8 cellular contexts compared by ENCODE assay signal in the genomic region with DNA sequence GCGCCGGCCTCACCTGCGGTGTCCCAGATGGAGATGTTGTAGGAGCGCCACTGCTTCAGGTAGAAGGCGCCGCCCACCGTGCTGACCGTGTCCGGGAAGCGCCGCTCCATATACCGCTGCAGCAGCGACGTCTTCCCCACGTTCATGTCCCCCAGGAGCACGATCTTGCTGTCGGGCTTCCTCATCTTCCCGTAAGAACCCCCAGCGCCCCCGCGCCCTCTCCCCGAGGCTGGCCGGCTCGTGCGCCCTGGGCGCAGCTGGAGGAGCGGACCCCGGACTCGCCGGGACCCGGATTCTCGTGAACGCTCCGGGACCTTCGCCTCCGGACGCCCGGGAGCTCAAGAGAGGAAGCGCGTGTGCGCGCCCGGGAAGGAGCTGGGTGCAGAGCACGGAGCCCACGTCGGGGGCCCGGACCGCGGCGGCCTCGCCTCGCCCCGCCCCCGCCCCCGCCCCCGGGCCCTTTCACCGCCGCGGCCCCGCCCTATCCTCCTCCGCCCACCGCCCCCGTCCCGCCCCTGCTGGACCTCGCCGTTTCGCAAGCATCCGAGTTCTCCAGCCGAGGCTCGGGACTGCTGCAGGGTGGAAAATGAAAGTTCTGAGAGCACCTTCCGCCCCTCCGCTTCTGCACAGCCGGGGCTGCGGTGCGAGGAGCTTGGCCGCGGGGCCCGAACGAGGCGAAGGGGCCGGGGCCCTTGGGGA. TPM values are rescaled to one million over a fixed set of nuclear protein-coding genes. Genes with fewer than 3 reads are reported as not detected.
DNase-seq lines count a peak whose midpoint lies in the region; ATAC-seq, FAIRE-seq and TF ChIP-seq lines count a peak whose summit lies in the region.

A gene with protein sequence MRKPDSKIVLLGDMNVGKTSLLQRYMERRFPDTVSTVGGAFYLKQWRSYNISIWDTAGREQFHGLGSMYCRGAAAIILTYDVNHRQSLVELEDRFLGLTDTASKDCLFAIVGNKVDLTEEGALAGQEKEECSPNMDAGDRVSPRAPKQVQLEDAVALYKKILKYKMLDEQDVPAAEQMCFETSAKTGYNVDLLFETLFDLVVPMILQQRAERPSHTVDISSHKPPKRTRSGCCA (minus strand): TSS at position 388 of the 699 bp plus-strand sequence. CDS start 203 bp downstream, at position 185.

- H3K79me2 ChIP-seq in GM12878 (ENCODE audit: control insufficient read depth, insufficient read depth, low read length) = peaks cover 4% of the 10 kb centered on the region; the same call in 1 of the 2 replicates

- TF ChIP-seq RAD21 in GM12878 (IDR thresholded peaks at IDR 0.05; ENCODE audit: insufficient read depth, low read depth, low read length) = peak; percentile 7; the same call in 1 of the 2 replicates

- SMC1A ChIA-PET in GM12878 (lab: Charles Lee; ENCODE audit: uncharacterized antibody, unreplicated experiment) = interaction anchor here (0.9 to 2.2 kb wide), 10 partner anchors 10 to 108 kb away, joined by 3 to 11 read pairs (median 4); a partner anchor contains a TSS

- 2% methylated on average over 44 of the region's 81 CpGs for WGBS in GM12878 (ENCODE audit: insufficient coverage, insufficient replicate concordance, low lambda C conversion rate, missing lambda C conversion rate)

- RAD21 ChIA-PET in GM12878 (lab: Charles Lee; ENCODE audit: unreplicated experiment) = interaction anchor here (0.9 to 2.2 kb wide), 8 partner anchors 10 to 623 kb away, joined by 3 to 9 read pairs (median 4); no protein-coding TSS in a partner anchor

- no peaks in the 10 kb centered on the region; the same call in 1 of the 2 replicates for H4K20me1 ChIP-seq in GM12878 (ENCODE audit: control insufficient read depth, insufficient read depth)

- FAIRE-seq in H54 (lab: Jason Lieb, UNC) (no peak), GM12878 (lab: Jason Lieb, UNC) (no peak)

- H3K9ac ChIP-seq in GM12878 (ENCODE audit: control insufficient read depth, insufficient read depth, low read length) = peak within 1 kb of the TSS; percentile 63

- 0 out of 2 replicates have a peak, but pooled peaks have one; percentile 7 for TF ChIP-seq POLR2A in H54 (IDR thresholded peaks at IDR 0.05; ENCODE audit: low read depth, low read length)
- peak; percentile 61 for TF ChIP-seq POLR2A in GM12878 (IDR thresholded peaks at IDR 0.05; ENCODE audit: low read depth, low read length)

- CTCF ChIA-PET in GM12878 (lab: Yijun Ruan, JAX) = interaction anchor here (0.7 to 2.9 kb wide), 14 partner anchors 14 to 250 kb away, joined by 3 to 19 read pairs (median 4); no protein-coding TSS in a partner anchor

- TF ChIP-seq EP300 in GM12878 (IDR thresholded peaks at IDR 0.05; ENCODE audit: borderline replicate concordance in 1 of 2, control insufficient read depth in 1 of 2, low read depth in 2 of 2, low read length in 2 of 2) = no peak

- H3K4me1 ChIP-seq in GM12878 (ENCODE audit: control insufficient read depth, insufficient read depth, low read length) = peaks cover 2% of the 10 kb centered on the region

- POLR2A ChIA-PET in GM12878 (lab: Charles Lee) = interaction anchor here (0.6 to 1.9 kb wide), 9 partner anchors 12 to 201 kb away, joined by 3 to 8 read pairs (median 4); no protein-coding TSS in a partner anchor

- peak within 1 kb of the TSS; percentile 85 for H3K4me2 ChIP-seq in GM12878 (ENCODE audit: control insufficient read depth, insufficient read depth)

- no peaks in the 10 kb centered on the region; the same call in 2 of the 3 replicates for H3K9me3 ChIP-seq in GM12878 (replicated peaks; ENCODE audit: control insufficient read depth, insufficient read depth, low read length)

- peak; percentile 79 for DNase-seq in GM06990 (ENCODE audit: extremely low read depth, insufficient read length)
- DNase-seq in H54 (ENCODE audit: insufficient read length, low spot score) = peak; percentile 92
- DNase-seq in M059J (ENCODE audit: low read depth) = peak; percentile 75
- peak; percentile 73 for DNase-seq in T1000 (lab: John Stamatoyannopoulos, UW)
- DNase-seq in GM12878 (ENCODE audit: low read depth, low spot score) = no peak
- peak; percentile 45 for DNase-seq in skeletal muscle cell (ENCODE audit: low read depth)
- DNase-seq in superior temporal gyrus (ENCODE audit: extremely low spot score) = no peak

- no TSS peak for BruUV-seq in GM12878 (replicated peaks; lab: Mats Ljungman, UMichigan)

- H3K27me3 ChIP-seq in GM06990 (replicated peaks; ENCODE audit: control insufficient read depth, insufficient read depth, low read length) (no peaks in the 10 kb centered on the region; the same call in 1 of the 2 replicates), GM12878 (replicated peaks in 1 of 2; ENCODE audit: control insufficient read depth in 2 of 2, insufficient read depth in 2 of 2, low read length in 1 of 2) (no peaks in the 10 kb centered on the region)

- peak within 1 kb of the TSS; percentile 74 for H2AFZ ChIP-seq in GM12878 (ENCODE audit: control insufficient read depth, low read depth, low read length)

- intact Hi-C loops in GM12878 (cut with micrococcal nuclease; ENCODE audit: unreplicated experiment) = loop anchor here (5.0 to 10.0 kb wide), 2 partner anchors 89 to 427 kb away; no protein-coding TSS in a partner anchor

- H3K27ac ChIP-seq in GM12878 (ENCODE audit: control insufficient read depth, insufficient read depth) = peak within 1 kb of the TSS; percentile 71

- TF ChIP-seq CTCF in GM06990 (IDR thresholded peaks at IDR 0.05; ENCODE audit: insufficient read depth, low read length, poor library complexity, severe bottlenecking) = no peak
- TF ChIP-seq CTCF in GM12878 (IDR thresholded peaks at IDR 0.05 in 2 of 3, conservative IDR thresholded peaks at IDR 0.05 in 1 of 3; ENCODE audit: control insufficient read depth in 2 of 3, extremely low read depth in 1 of 3, insufficient read depth in 1 of 3, low read depth in 3 of 3, low read length in 3 of 3) = no peak

- H3K4me3 ChIP-seq in GM06990 (replicated peaks; ENCODE audit: low read depth, low read length) (peak within 1 kb of the TSS; percentile 68), GM12878 (peak within 1 kb of the TSS; percentile 91), iPS-11a (ENCODE audit: low read depth, low read length) (peak within 1 kb of the TSS; percentile 88), skeletal muscle cell (ENCODE audit: low read depth, low read length) (peak within 1 kb of the TSS; percentile 81)

- H3K36me3 ChIP-seq in GM06990 (ENCODE audit: control insufficient read depth, insufficient read depth, low read length) (no peaks in the 10 kb centered on the region), GM12878 (ENCODE audit: control insufficient read depth in 2 of 2, insufficient read depth in 2 of 2, low read length in 1 of 2) (no peaks in the 10 kb centered on the region; a peak in 1 of 4 replicates)

- peak; percentile 75 for ATAC-seq in GM12878

- in situ Hi-C loops in GM12878 (cut with MboI) = no loop called here

TF ChIP-seq in GM12878, 131 proteins besides CTCF, POLR2A, EP300 and RAD21 (continues in another document):
- TF ChIP-seq BHLHE40 (IDR thresholded peaks at IDR 0.05; ENCODE audit: borderline replicate concordance in 1 of 2, low read depth in 2 of 2, low read length in 1 of 2) = peak in 1 of 2 experiments; percentile 52; a peak in 1 of 4 replicates
- TF ChIP-seq ASH2L (IDR thresholded peaks at IDR 0.05; ENCODE audit: borderline replicate concordance, low read depth) = 0 out of 2 replicates have a peak, but pooled peaks have one; percentile 63
- TF ChIP-seq, protein P1, sequence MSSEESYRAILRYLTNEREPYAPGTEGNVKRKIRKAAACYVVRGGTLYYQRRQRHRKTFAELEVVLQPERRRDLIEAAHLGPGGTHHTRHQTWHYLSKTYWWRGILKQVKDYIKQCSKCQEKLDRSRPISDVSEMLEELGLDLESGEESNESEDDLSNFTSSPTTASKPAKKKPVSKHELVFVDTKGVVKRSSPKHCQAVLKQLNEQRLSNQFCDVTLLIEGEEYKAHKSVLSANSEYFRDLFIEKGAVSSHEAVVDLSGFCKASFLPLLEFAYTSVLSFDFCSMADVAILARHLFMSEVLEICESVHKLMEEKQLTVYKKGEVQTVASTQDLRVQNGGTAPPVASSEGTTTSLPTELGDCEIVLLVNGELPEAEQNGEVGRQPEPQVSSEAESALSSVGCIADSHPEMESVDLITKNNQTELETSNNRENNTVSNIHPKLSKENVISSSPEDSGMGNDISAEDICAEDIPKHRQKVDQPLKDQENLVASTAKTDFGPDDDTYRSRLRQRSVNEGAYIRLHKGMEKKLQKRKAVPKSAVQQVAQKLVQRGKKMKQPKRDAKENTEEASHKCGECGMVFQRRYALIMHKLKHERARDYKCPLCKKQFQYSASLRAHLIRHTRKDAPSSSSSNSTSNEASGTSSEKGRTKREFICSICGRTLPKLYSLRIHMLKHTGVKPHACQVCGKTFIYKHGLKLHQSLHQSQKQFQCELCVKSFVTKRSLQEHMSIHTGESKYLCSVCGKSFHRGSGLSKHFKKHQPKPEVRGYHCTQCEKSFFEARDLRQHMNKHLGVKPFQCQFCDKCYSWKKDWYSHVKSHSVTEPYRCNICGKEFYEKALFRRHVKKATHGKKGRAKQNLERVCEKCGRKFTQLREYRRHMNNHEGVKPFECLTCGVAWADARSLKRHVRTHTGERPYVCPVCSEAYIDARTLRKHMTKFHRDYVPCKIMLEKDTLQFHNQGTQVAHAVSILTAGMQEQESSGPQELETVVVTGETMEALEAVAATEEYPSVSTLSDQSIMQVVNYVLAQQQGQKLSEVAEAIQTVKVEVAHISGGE (CRISPR knock-in tag; IDR thresholded peaks at IDR 0.05) = no peak

RNA-seq across cellular contexts. Expression of the gene that starts here (rescaled TPM):
- 6.1 and 9.3 TPM in 2 replicates for total RNA-seq in M059J (2014; rRNA removed; shearing (Covaris generic))
- total RNA-seq in GM12878 (2013; cell fraction: nucleolus; rRNA removed) = 24.9 and 25.2 TPM in 2 replicates
- total RNA-seq in GM12878 (2014; rRNA removed) (14.6 and 18.2 TPM in 2 replicates), GM12878 (2014; rRNA removed; fragmentation: Illumina TruSeq; extraction: Trizol) (7.8 and 8.7 TPM in 2 replicates), GM12878 (2021) (13.1 and 13.6 TPM in 2 replicates)
- polyA plus RNA-seq in GM12878 (2011; ENCODE audit: low read depth) = 12.5 TPM
- polyA plus RNA-seq in GM12878 (2011; rRNA removed) (24.8 and 33.1 TPM in 2 replicates), GM12878 (2014; fragmentation: Illumina TruSeq; extraction: Trizol) (5.0 and 7.2 TPM in 2 replicates), GM12878 (2014; fragmentation: Nextera tagmentation; extraction: Ambion mirVana) (1 to 10 TPM in 1 of 2 experiments, under 1 TPM in 1; 0.48 to 2.1 TPM), GM12878 (2014; rRNA removed) (14.7 and 14.8 TPM in 2 replicates), GM12878 (2016; fragmentation: Nextera tagmentation; extraction: Ambion mirVana) (10 to 100 TPM in 1 of 2 experiments, 1 to 10 TPM in 1; 8.4 to 10.6 TPM)
- 39.6 and 42.9 TPM in 2 replicates for polyA plus RNA-seq in GM12878 (2011; cell fraction: cytosol; rRNA removed)
- polyA plus RNA-seq in GM12878 (2011; cell fraction: nucleus; rRNA removed) = 20.8 and 21.8 TPM in 2 replicates
- 19.4 and 23.2 TPM in 2 replicates for polyA plus RNA-seq in GM12878 (2012)
- 17.3 and 23.7 TPM in 2 replicates for polyA minus RNA-seq in GM12878 (2011; rRNA and poly(A)+ RNA removed)
- polyA minus RNA-seq in GM12878 (2011; cell fraction: cytosol; rRNA and poly(A)+ RNA removed) = 8.3 and 8.4 TPM in 2 replicates
- 5.3 and 8.8 TPM in 2 replicates for polyA minus RNA-seq in GM12878 (2011; cell fraction: nucleus; rRNA and poly(A)+ RNA removed)

Comparison
In these comparisons a context has a peak if more than half of its experiments do, and no peak if none do; other contexts are left out.
1. DNase-seq: peak in GM06990 (single experiment), H54 (single experiment), M059J (single experiment), T1000 (single experiment) and skeletal muscle cell (single experiment); none in GM12878 (single experiment) and superior temporal gyrus (single experiment).
2. Peak in every context shown above with its lines, with median percentiles within 50 percentile points of each other: H3K4me3 ChIP-seq.